Comparison of ENCODE assay signal across 8 cellular contexts in genomic region chrX:136600059-136600458, GRCh38. TPM values are rescaled to one million over a fixed set of nuclear protein-coding genes. Genes with fewer than 3 reads are reported as not detected.
"Had no signal": no experiment of that assay in that cellular context is flagged by ENCODE, and none has a peak within 500 bp of the region (broad histone marks: within the 10 kb centered on the region; RNA-seq: fewer than 3 reads in every experiment).

No MANE protein-coding gene starts in this region.

- H2AFZ ChIP-seq: GM23338 had no signal

- H3K9me3 Mint-ChIP-seq: GM23338 had no signal

- ATAC-seq: GM23338 had no signal

- H3K4me3 Mint-ChIP-seq: GM23338, H9 had no signal

- H3K4me1 Mint-ChIP-seq: GM23338, H9 had no signal

- DNase-seq: H9, HCEC 1CT, IMR-90 had no signal

- H3K4me3 ChIP-seq: GM23338 had no signal

- FAIRE-seq: H1, H54, HTR-8/SVneo had no signal

- H3K27ac Mint-ChIP-seq: GM23338, H9 had no signal

- H3K4me2 ChIP-seq: GM23338 had no signal

RNA-seq across cellular contexts. Expression of gene CD40LG, which starts 47.9 kb away (rescaled TPM):
- total RNA-seq: GM23338, H1, H9, HT-29, IMR-90 had no signal
- polyA plus RNA-seq: GM23338, H1, IMR-90 had no signal
